23 cellular contexts compared by ENCODE assay signal in genomic region chr6:46058951-46059350, GRCh38.
"Had no signal": no experiment of that assay in that cellular context is flagged by ENCODE, and none has a peak within 500 bp of the region (broad histone marks: within the 10 kb centered on the region; RNA-seq: fewer than 3 reads in every experiment).

No MANE protein-coding gene starts in this region.

- ATAC-seq: activated T-cell treated with anti-CD3 and anti-CD28 coated beads, Interleukin-2, amount 50 U/mL, for 4 hours; PC-3 had no signal

- H3K27ac Mint-ChIP-seq: activated B cell treated with CpG ODN at 0.5 μM for 24 hours; activated CD4-positive, alpha-beta memory T cell treated with anti-CD3 and anti-CD28 coated beads for 36 hours; activated CD4-positive, alpha-beta T cell treated with anti-CD3 and anti-CD28 coated beads, Interleukin-2, amount 10 ng/mL, durations not matched to agents 7 days and 5 days; activated naive CD4-positive, alpha-beta T cell treated with anti-CD3 and anti-CD28 coated beads for 36 hours; activated naive CD8-positive, alpha-beta T cell had no signal

- H3K4me3 Mint-ChIP-seq: activated B cell treated with CpG ODN at 0.5 μM for 24 hours; activated CD4-positive, alpha-beta memory T cell treated with anti-CD3 and anti-CD28 coated beads for 36 hours; activated CD4-positive, alpha-beta T cell treated with anti-CD3 and anti-CD28 coated beads, Interleukin-2, amount 10 ng/mL, durations not matched to agents 7 days and 5 days; activated naive CD4-positive, alpha-beta T cell treated with anti-CD3 and anti-CD28 coated beads for 36 hours; activated naive CD8-positive, alpha-beta T cell; activated T-cell treated with anti-CD3 and anti-CD28 coated beads, Interleukin-2, amount 50 U/mL, for 4 hours had no signal

- DNase-seq: activated B cell treated with CpG ODN at 0.5 μM for 24 hours; activated CD4-positive, alpha-beta memory T cell treated with anti-CD3 and anti-CD28 coated beads for 36 hours; activated CD4-positive, alpha-beta T cell treated with anti-CD3 and anti-CD28 coated beads for 1 hour; activated CD4-positive, alpha-beta T cell treated with anti-CD3 and anti-CD28 coated beads, Interleukin-2, amount 10 ng/mL, durations not matched to agents 7 days and 5 days; activated CD8-positive, alpha-beta memory T cell treated with anti-CD3 and anti-CD28 coated beads for 24 hours; activated effector memory CD4-positive, alpha-beta T cell treated with anti-CD3 and anti-CD28 coated beads, Interleukin-2, amount 50 U/mL, for 16 hours; activated naive CD4-positive, alpha-beta T cell treated with anti-CD3 and anti-CD28 coated beads for 36 hours; activated T-cell treated with anti-CD3 and anti-CD28 coated beads, Interleukin-2, amount 50 U/mL, for 4 hours; amygdala; brain microvascular endothelial cell; MG63; NCI-H1048; NCI-H146; NCI-H187 treated with DMSO at 0.1 percent for 48 hours; NCI-H2081 treated with DMSO at 0.1 percent for 48 hours; NCI-H2171 treated with DMSO at 0.1 percent for 48 hours; NCI-H226; NCI-H510A treated with DMSO at 0.1 percent for 48 hours; NCI-H748 treated with DMSO at 0.1 percent for 48 hours; PC-3; SHP77 treated with DMSO at 0.1 percent for 48 hours; T-helper 1 cell had no signal

- H3K4me1 Mint-ChIP-seq: activated B cell treated with CpG ODN at 0.5 μM for 24 hours; activated CD4-positive, alpha-beta T cell treated with anti-CD3 and anti-CD28 coated beads, Interleukin-2, amount 10 ng/mL, durations not matched to agents 7 days and 5 days had no signal

- H3K9me3 Mint-ChIP-seq: activated CD4-positive, alpha-beta memory T cell treated with anti-CD3 and anti-CD28 coated beads for 36 hours; activated CD4-positive, alpha-beta T cell treated with anti-CD3 and anti-CD28 coated beads, Interleukin-2, amount 10 ng/mL, durations not matched to agents 7 days and 5 days; activated naive CD4-positive, alpha-beta T cell treated with anti-CD3 and anti-CD28 coated beads for 36 hours had no signal
